ENCODE assay signal across 8 cellular contexts in genomic region chr13:27620377-27621115, GRCh38. TPM values are rescaled to one million over a fixed set of nuclear protein-coding genes. Genes with fewer than 3 reads are reported as not detected.
DNase-seq lines count a peak whose midpoint lies in the region; ATAC-seq and TF ChIP-seq lines count a peak whose summit lies in the region.

Gene LNX2 (minus strand): TSS chr13:27620529. CDS start chr13:27581703, 38,826 bp downstream.

- H3K79me2 ChIP-seq in Loucy (ENCODE audit: insufficient read depth, low read length) = peaks cover 90% of the 10 kb centered on the region

- no peaks in the 10 kb centered on the region for H3K36me3 ChIP-seq in Loucy (ENCODE audit: insufficient read depth, low read length)
- H3K36me3 ChIP-seq in RWPE2 (ENCODE audit: low read depth) = peaks cover 32% of the 10 kb centered on the region

- TF ChIP-seq CTCF in Loucy (conservative IDR thresholded peaks at IDR 0.05; ENCODE audit: low read length) (no peak), RWPE2 (IDR thresholded peaks at IDR 0.05; ENCODE audit: poor library complexity, severe bottlenecking) (no peak), fibroblast of pulmonary artery (IDR thresholded peaks at IDR 0.05; ENCODE audit: low read length, missing control alignments) (no peak), nephron (IDR thresholded peaks at IDR 0.05; ENCODE audit: unreplicated experiment in 3 of 3) (no peak)

- peaks cover 70% of the 10 kb centered on the region for H3K4me1 ChIP-seq in Loucy (ENCODE audit: insufficient read depth, low read length, poor library complexity, severe bottlenecking)
- H3K4me1 ChIP-seq in RWPE2 (ENCODE audit: insufficient read depth, poor library complexity, severe bottlenecking) = peaks cover 22% of the 10 kb centered on the region

- H3K4me1 Mint-ChIP-seq in nephron = peaks cover 44% of the 10 kb centered on the region

- no peaks in the 10 kb centered on the region for H3K27me3 Mint-ChIP-seq in nephron (ENCODE audit: low read depth)

- H3K9me3 ChIP-seq in Loucy (ENCODE audit: insufficient read depth, low read depth, low read length) (no peaks in the 10 kb centered on the region), RWPE2 (ENCODE audit: severe bottlenecking) (no peaks in the 10 kb centered on the region)

- peak within 1 kb of the TSS; percentile 86 for H3K9ac ChIP-seq in Loucy (ENCODE audit: low read depth, low read length, poor library complexity, severe bottlenecking)

- peak within 1 kb of the TSS; percentile 96 for H3K4me2 ChIP-seq in Loucy (ENCODE audit: low read depth, low read length, poor library complexity, severe bottlenecking)

- peak; percentile 84 for ATAC-seq in RWPE2 (ENCODE audit: low read depth)
- peak; percentile 97 for ATAC-seq in stimulated activated naive CD8-positive, alpha-beta T cell treated with anti-CD3 and anti-CD28 coated beads, Interleukin-15, Interleukin-2, amounts not matched to agents 100 U/mL and 50 U/mL, for 24 hours

- no peaks in the 10 kb centered on the region for H3F3A ChIP-seq in Loucy (ENCODE audit: low read depth)

- H3K4me3 Mint-ChIP-seq in nephron = peak within 1 kb of the TSS; percentile 94 to 99 (median 99)

- H3K9me3 Mint-ChIP-seq in nephron = no peaks in the 10 kb centered on the region

- no peaks in the 10 kb centered on the region for H3K9me2 ChIP-seq in Loucy (replicated peaks; ENCODE audit: low read depth, low read length)

- peak within 1 kb of the TSS; percentile 86 to 98 (median 97) for H3K27ac Mint-ChIP-seq in nephron

- H3K4me3 ChIP-seq in Loucy (ENCODE audit: low read length, poor library complexity, severe bottlenecking) = peak within 1 kb of the TSS; percentile 89
- peak within 1 kb of the TSS; percentile 66 for H3K4me3 ChIP-seq in RWPE2 (ENCODE audit: severe bottlenecking)
- peak within 1 kb of the TSS; percentile 81 for H3K4me3 ChIP-seq in fibroblast of pulmonary artery (replicated peaks; ENCODE audit: low read depth, low read length)

- H3K27me3 ChIP-seq in Loucy (ENCODE audit: insufficient read depth, low read length, poor library complexity, severe bottlenecking) (no peaks in the 10 kb centered on the region), RWPE2 (ENCODE audit: insufficient read depth, poor library complexity, severe bottlenecking) (no peaks in the 10 kb centered on the region)

- peak within 1 kb of the TSS; percentile 90 for H3K27ac ChIP-seq in RWPE2 (ENCODE audit: poor library complexity, severe bottlenecking)

- H2AFZ ChIP-seq in Loucy (ENCODE audit: low read length) = peak within 1 kb of the TSS; percentile 81

- DNase-seq in EL (peak; percentile 97), H4 (ENCODE audit: low spot score) (peak; percentile 87), RWPE2 (ENCODE audit: low spot score) (peak; percentile 95), fibroblast of pulmonary artery (ENCODE audit: low read depth) (peak; percentile 97)
- DNase-seq in activated effector memory CD4-positive, alpha-beta T cell treated with Interleukin-2 at 50 U/mL for 16 hours = peak; percentile 97
- DNase-seq in stimulated activated naive CD8-positive, alpha-beta T cell treated with anti-CD3 and anti-CD28 coated beads, Interleukin-15, Interleukin-2, amounts not matched to agents 100 U/mL and 50 U/mL, for 24 hours = peak; percentile 97

- H4K20me1 ChIP-seq in Loucy (ENCODE audit: insufficient read depth, low read length, poor library complexity, severe bottlenecking) = peaks cover 64% of the 10 kb centered on the region

- peaks cover 28% of the 10 kb centered on the region for H3K36me3 Mint-ChIP-seq in nephron (ENCODE audit: low read depth)

RNA-seq across cellular contexts. Expression of gene LNX2, which starts in this region (rescaled TPM):
- 3.4 and 6.5 TPM in 2 replicates for total RNA-seq in H4 (2014; rRNA removed; shearing (Covaris generic))

Comparison
In these comparisons a context has a peak if more than half of its experiments do, and no peak if none do; other contexts are left out.
1. Peak in every context shown above with its lines: DNase-seq, ATAC-seq, H3K4me3 ChIP-seq and H3K27ac ChIP-seq.